In genomic region chr17:35666967-35667552, GRCh38 we compare ENCODE assay signal across 22 cellular contexts.
DNase-seq lines count a peak whose midpoint lies in the region; ATAC-seq, FAIRE-seq and TF ChIP-seq lines count a peak whose summit lies in the region.
"Had no signal": no experiment of that assay in that cellular context is flagged by ENCODE, and none has a peak within 500 bp of the region (broad histone marks: within the 10 kb centered on the region; RNA-seq: fewer than 3 reads in every experiment).

No MANE protein-coding gene starts in this region.

- H3K9me2 ChIP-seq in hepatocyte (replicated peaks; ENCODE audit: insufficient read depth), result no peaks in the 10 kb centered on the region

- H3K36me3 Mint-ChIP-seq in osteocyte (ENCODE audit: unreplicated experiment), result peaks cover 41% of the 10 kb centered on the region

- H3K27me3 ChIP-seq in adipocyte (replicated peaks; ENCODE audit: control insufficient read depth, insufficient read depth, low read length) (no peaks in the 10 kb centered on the region), hepatocyte (no peaks in the 10 kb centered on the region), psoas muscle (ENCODE audit: insufficient read depth in 3 of 3, low read length in 2 of 3) (no peaks in the 10 kb centered on the region), ascending aorta (no peaks in the 10 kb centered on the region)
- H3K27me3 ChIP-seq: pancreas, sigmoid colon, thyroid gland had no signal

- H3K36me3 ChIP-seq in adipocyte (ENCODE audit: control insufficient read depth, insufficient read depth, low read length, severe bottlenecking), result peaks cover 35% of the 10 kb centered on the region
- no peaks in the 10 kb centered on the region for H3K36me3 ChIP-seq in hepatocyte (replicated peaks; ENCODE audit: insufficient read depth, low read depth)
- peaks cover 4 to 62% of the 10 kb centered on the region in 2 donors for H3K36me3 ChIP-seq in psoas muscle (ENCODE audit: insufficient read depth in 1 of 2, low read depth in 1 of 2)
- peaks cover 18 to 19% of the 10 kb centered on the region in 2 donors for H3K36me3 ChIP-seq in ascending aorta

- peaks cover under 1% of the 10 kb centered on the region for H3K4me1 Mint-ChIP-seq in osteocyte (ENCODE audit: unreplicated experiment)
- H3K4me1 Mint-ChIP-seq: naive thymus-derived CD4-positive, alpha-beta T cell had no signal

- intact Hi-C loops in psoas muscle (cut with DNase I), result no loop called here
- intact Hi-C loops in ascending aorta (cut with DNase I), result no loop called here
- intact Hi-C loops in lower leg skin (cut with DNase I; ENCODE audit: low total_unique reads), result no loop called here

- TF ChIP-seq CTCF in hepatocyte (IDR thresholded peaks at IDR 0.05; ENCODE audit: poor library complexity) (no peak), psoas muscle (IDR thresholded peaks at IDR 0.05) (no peak), ascending aorta (IDR thresholded peaks at IDR 0.05) (no peak), lower leg skin (IDR thresholded peaks at IDR 0.05) (no peak), osteocyte (IDR thresholded peaks at IDR 0.05) (no peak)

- no peaks in the 10 kb centered on the region for H3K27me3 Mint-ChIP-seq in osteocyte (ENCODE audit: unreplicated experiment)
- H3K27me3 Mint-ChIP-seq: effector memory CD8-positive, alpha-beta T cell; naive thymus-derived CD4-positive, alpha-beta T cell had no signal

- no peaks in the 10 kb centered on the region for H3K9me3 Mint-ChIP-seq in osteocyte (ENCODE audit: unreplicated experiment)
- H3K9me3 Mint-ChIP-seq: activated T-cell treated with anti-CD3 and anti-CD28 coated beads, Interleukin-2, amount 50 U/mL, for 4 hours; effector memory CD8-positive, alpha-beta T cell; naive thymus-derived CD4-positive, alpha-beta T cell; stimulated activated effector memory CD8-positive, alpha-beta T cell treated with anti-CD3 and anti-CD28 coated beads, Interleukin-12 subunit alpha, Interleukin-12 subunit beta, amount 100 ng/mL, for 72 hours had no signal

- H3K4me3 Mint-ChIP-seq in osteocyte (ENCODE audit: unreplicated experiment), result no peak overlapping the region
- H3K4me3 Mint-ChIP-seq: activated CD8-positive, alpha-beta T cell treated with anti-CD3 and anti-CD28 coated beads, Interleukin-2, amount 10 ng/mL, durations not matched to agents 7 days and 5 days; activated T-cell treated with anti-CD3 and anti-CD28 coated beads, Interleukin-2, amount 50 U/mL, for 4 hours; effector memory CD8-positive, alpha-beta T cell; naive thymus-derived CD4-positive, alpha-beta T cell; stimulated activated effector memory CD8-positive, alpha-beta T cell treated with anti-CD3 and anti-CD28 coated beads, Interleukin-12 subunit alpha, Interleukin-12 subunit beta, amount 100 ng/mL, for 72 hours had no signal

- TF ChIP-seq POLR2A in H54 (IDR thresholded peaks at IDR 0.05; ENCODE audit: low read depth, low read length) (no peak), lower leg skin (IDR thresholded peaks at IDR 0.05) (no peak)

- WGBS in hepatocyte (ENCODE audit: low lambda C conversion rate, missing lambda C conversion rate), result 80% methylated on average over 2 of the region's 2 CpGs
- WGBS in psoas muscle, 3 donors, result 91 to 98% (median 91%) methylated on average over 2 of the region's 2 CpGs
- WGBS in lower leg skin, 2 donors, result 84 to 86% methylated on average over 2 of the region's 2 CpGs

- peak; percentile 47 to 81 (median 66) for ATAC-seq in psoas muscle
- ATAC-seq: activated CD4-positive, CD25-positive, alpha-beta regulatory T cell treated with anti-CD3 and anti-CD28 coated beads, Interleukin-2, amount 50 U/mL, for 24 hours; activated CD8-positive, alpha-beta T cell treated with anti-CD3 and anti-CD28 coated beads, Interleukin-2, amount 10 ng/mL, durations not matched to agents 7 days and 5 days; activated T-cell treated with anti-CD3 and anti-CD28 coated beads, Interleukin-2, amount 50 U/mL, for 4 hours; effector memory CD8-positive, alpha-beta T cell; naive thymus-derived CD4-positive, alpha-beta T cell; pancreas; SK-N-SH treated with all-trans-retinoic acid at 6 μM for 48 hours; stimulated activated effector memory CD8-positive, alpha-beta T cell treated with anti-CD3 and anti-CD28 coated beads, Interleukin-12 subunit alpha, Interleukin-12 subunit beta, amount 100 ng/mL, for 72 hours had no signal

- DNase-seq in H54 (ENCODE audit: insufficient read length, low spot score), result no peak
- DNase-seq in adipocyte (ENCODE audit: low read depth), result no peak
- DNase-seq in hepatocyte (ENCODE audit: low spot score), result peak; percentile 7
- DNase-seq in psoas muscle, result no peak
- DNase-seq in ascending aorta (ENCODE audit: low spot score in 2 of 2), result no peak
- no peak for DNase-seq in lower leg skin (ENCODE audit: low spot score in 2 of 2)
- no peak for DNase-seq in osteocyte (ENCODE audit: extremely low spot score, unreplicated experiment)
- DNase-seq: activated CD8-positive, alpha-beta T cell treated with anti-CD3 and anti-CD28 coated beads, Interleukin-2, amount 10 ng/mL, durations not matched to agents 7 days and 5 days; activated naive CD4-positive, alpha-beta T cell treated with anti-CD3 and anti-CD28 coated beads, Interleukin-2, amount 50 U/mL, for 16 hours; activated T-cell treated with anti-CD3 and anti-CD28 coated beads, Interleukin-2, amount 50 U/mL, for 4 hours; effector memory CD8-positive, alpha-beta T cell; naive thymus-derived CD4-positive, alpha-beta T cell; NCI-H1436 treated with DMSO at 0.1 percent for 48 hours; NCI-H526 treated with DMSO at 0.1 percent for 48 hours; pancreas; sigmoid colon; T1000; thyroid gland had no signal

- no peak overlapping the region for H3K4me2 ChIP-seq in hepatocyte

- H2AFZ ChIP-seq in hepatocyte, result no peak overlapping the region

- H3K4me1 ChIP-seq in adipocyte (ENCODE audit: control insufficient read depth, insufficient read depth, low read length), result peaks cover 28% of the 10 kb centered on the region
- H3K4me1 ChIP-seq in hepatocyte (ENCODE audit: insufficient read depth), result no peaks in the 10 kb centered on the region
- no peaks in the 10 kb centered on the region for H3K4me1 ChIP-seq in psoas muscle
- H3K4me1 ChIP-seq in ascending aorta, result no peaks in the 10 kb centered on the region
- H3K4me1 ChIP-seq: pancreas, sigmoid colon, thyroid gland had no signal

- H3K27ac ChIP-seq in hepatocyte (peak overlapping the region; percentile 2), psoas muscle (no peak overlapping the region), ascending aorta (no peak overlapping the region)
- H3K27ac ChIP-seq: pancreas, sigmoid colon, thyroid gland had no signal

- FAIRE-seq in H54 (lab: Jason Lieb, UNC), result peak; percentile 45
- FAIRE-seq: islet of Langerhans, pancreas had no signal

- H3K4me3 ChIP-seq in adipocyte (ENCODE audit: low read length), result no peak overlapping the region
- H3K4me3 ChIP-seq in hepatocyte, result no peak overlapping the region
- no peak overlapping the region for H3K4me3 ChIP-seq in psoas muscle
- no peak overlapping the region for H3K4me3 ChIP-seq in ascending aorta
- H3K4me3 ChIP-seq in lower leg skin (ENCODE audit: low read depth, poor library complexity, severe bottlenecking), result no peak overlapping the region
- H3K4me3 ChIP-seq: pancreas, sigmoid colon, thyroid gland had no signal

- H3K9me3 ChIP-seq in adipocyte (ENCODE audit: control insufficient read depth, low read length) (no peaks in the 10 kb centered on the region), hepatocyte (ENCODE audit: low read depth) (no peaks in the 10 kb centered on the region), psoas muscle (no peaks in the 10 kb centered on the region), ascending aorta (no peaks in the 10 kb centered on the region)
- H3K9me3 ChIP-seq: pancreas, sigmoid colon, thyroid gland had no signal

- H3K9ac ChIP-seq in adipocyte (ENCODE audit: low read length), result peak overlapping the region; percentile 47

- H3K27ac Mint-ChIP-seq in osteocyte (ENCODE audit: unreplicated experiment), result no peak overlapping the region
- H3K27ac Mint-ChIP-seq: activated CD8-positive, alpha-beta T cell treated with anti-CD3 and anti-CD28 coated beads, Interleukin-2, amount 10 ng/mL, durations not matched to agents 7 days and 5 days; stimulated activated effector memory CD8-positive, alpha-beta T cell treated with anti-CD3 and anti-CD28 coated beads, Interleukin-12 subunit alpha, Interleukin-12 subunit beta, amount 100 ng/mL, for 72 hours had no signal

- H3K79me2 ChIP-seq in hepatocyte, result no peaks in the 10 kb centered on the region

- H4K20me1 ChIP-seq in hepatocyte (ENCODE audit: insufficient read depth, poor library complexity, severe bottlenecking), result no peaks in the 10 kb centered on the region
